ENCODE assay signal across 8 cellular contexts in genomic region chr2:241732513-241733186, GRCh38. TPM values are rescaled to one million over a fixed set of nuclear protein-coding genes. Genes with fewer than 3 reads are reported as not detected.
DNase-seq lines count a peak whose midpoint lies in the region; ATAC-seq and TF ChIP-seq lines count a peak whose summit lies in the region.
"Not testable (repeated sequence)": the region's sequence is repeated elsewhere in the genome, so short reads cannot be mapped to it uniquely, and the experiment has no call there.

No MANE protein-coding gene starts in this region.

- not testable (repeated sequence) for H3K36me3 ChIP-seq in KOPT-K1 (ENCODE audit: insufficient read depth, low read length); SU-DHL-6 (ENCODE audit: low read length)

- TF ChIP-seq CTCF in SU-DHL-6 (IDR thresholded peaks at IDR 0.05; ENCODE audit: insufficient read depth, low read length, poor library complexity, severe bottlenecking): not testable (repeated sequence)
- peak; percentile 22 to 83 (median 62) for TF ChIP-seq CTCF in dorsolateral prefrontal cortex (IDR thresholded peaks at IDR 0.05 in 54 of 56, conservative IDR thresholded peaks at IDR 0.05 in 2 of 56; ENCODE audit: low read depth in 1 of 56, partially characterized antibody in 56 of 56)
- peak; percentile 70 for TF ChIP-seq CTCF in progenitor cell of endocrine pancreas (IDR thresholded peaks at IDR 0.05; ENCODE audit: unreplicated experiment)

- not testable (repeated sequence) for H3K36me3 Mint-ChIP-seq in activated T-cell treated with anti-CD3 and anti-CD28 coated beads, Interleukin-2, amount 50 U/mL, for 72 hours (ENCODE audit: insufficient read depth in 2 of 2); progenitor cell of endocrine pancreas (ENCODE audit: insufficient read depth)

- not testable (repeated sequence) for H3K9me3 ChIP-seq in KOPT-K1 (ENCODE audit: insufficient read depth, low read length, poor library complexity, severe bottlenecking); SU-DHL-6 (ENCODE audit: insufficient read depth, low read length)

- intact Hi-C loops in dorsolateral prefrontal cortex (cut with DNase I): loop anchor here (2.0 to 10.0 kb wide), 5 partner anchors 30 to 878 kb away; partner anchors contain the start of genes DTYMK (in 2 of the 2), ATG4B (in 1 of the 2), ING5 (in 1 of the 2) and THAP4 (in 1 of the 2)

- not testable (repeated sequence) for H3K27me3 ChIP-seq in SU-DHL-6 (ENCODE audit: low read length); dorsolateral prefrontal cortex

- H3K79me2 ChIP-seq in SU-DHL-6 (ENCODE audit: insufficient read depth, low read length): not testable (repeated sequence)

- H3K4me2 ChIP-seq in SU-DHL-6 (ENCODE audit: low read depth, low read length, poor library complexity, severe bottlenecking): peak overlapping the region; percentile 18

- H2AFZ ChIP-seq in SU-DHL-6 (ENCODE audit: low read depth, low read length, severe bottlenecking): not testable (repeated sequence)

- H3K27me3 Mint-ChIP-seq in activated T-cell treated with anti-CD3 and anti-CD28 coated beads, Interleukin-2, amount 50 U/mL, for 72 hours (ENCODE audit: low read depth); progenitor cell of endocrine pancreas: not testable (repeated sequence)

- H3K4me3 Mint-ChIP-seq in activated T-cell treated with anti-CD3 and anti-CD28 coated beads, Interleukin-2, amount 50 U/mL, for 72 hours: peak overlapping the region in 1 of 2 donors; percentile 78
- not testable (repeated sequence) for H3K4me3 Mint-ChIP-seq in progenitor cell of endocrine pancreas (ENCODE audit: low read depth)

- peaks cover 52% of the 10 kb centered on the region for H3K4me1 Mint-ChIP-seq in activated T-cell treated with anti-CD3 and anti-CD28 coated beads, Interleukin-2, amount 50 U/mL, for 72 hours (ENCODE audit: low read depth)
- H3K4me1 Mint-ChIP-seq in progenitor cell of endocrine pancreas (ENCODE audit: low read depth): not testable (repeated sequence)

- H3K9me2 ChIP-seq in SU-DHL-6 (replicated peaks; ENCODE audit: insufficient read depth, low read length): not testable (repeated sequence)

- not testable (repeated sequence) for H3K27ac Mint-ChIP-seq in activated T-cell treated with anti-CD3 and anti-CD28 coated beads, Interleukin-2, amount 50 U/mL, for 72 hours
- peak overlapping the region; percentile 24 for H3K27ac Mint-ChIP-seq in progenitor cell of endocrine pancreas

- H4K20me1 ChIP-seq in SU-DHL-6 (ENCODE audit: low read depth, low read length): not testable (repeated sequence)

- not testable (repeated sequence) for H3F3A ChIP-seq in SU-DHL-6 (ENCODE audit: insufficient read depth)

- H3K9me3 Mint-ChIP-seq in activated T-cell treated with anti-CD3 and anti-CD28 coated beads, Interleukin-2, amount 50 U/mL, for 72 hours; progenitor cell of endocrine pancreas (ENCODE audit: low read depth): not testable (repeated sequence)

- DNase-seq in DMS53 (lab: John Stamatoyannopoulos, UW): peak; percentile 58
- peak; percentile 32 to 66 for DNase-seq in activated T-cell treated with anti-CD3 and anti-CD28 coated beads, Interleukin-2, amount 50 U/mL, for 72 hours
- DNase-seq in dorsolateral prefrontal cortex: peak in 9 of 10 donors; percentile 52 to 84 (median 68)
- DNase-seq in iris pigment epithelial cell (ENCODE audit: low read depth): peak; percentile 9
- peak; percentile 48 for DNase-seq in progenitor cell of endocrine pancreas (ENCODE audit: low spot score, unreplicated experiment)
- DNase-seq in substantia nigra (lab: John Stamatoyannopoulos, UW): peak in 31 of 49 donors; percentile 2 to 80 (median 45)

- H3K27ac ChIP-seq in KOPT-K1 (ENCODE audit: low read depth, low read length, poor library complexity, severe bottlenecking): peak overlapping the region; percentile 96
- not testable (repeated sequence) for H3K27ac ChIP-seq in SU-DHL-6 (ENCODE audit: low read depth, low read length); substantia nigra (ENCODE audit: low read depth, low read length, poor library complexity, severe bottlenecking)
- H3K27ac ChIP-seq in dorsolateral prefrontal cortex: peak overlapping the region in 2 of 59 donors; percentile 3 to 18

- H3K9ac ChIP-seq in SU-DHL-6 (ENCODE audit: low read length): not testable (repeated sequence)

- ATAC-seq in activated T-cell treated with anti-CD3 and anti-CD28 coated beads, Interleukin-2, amount 50 U/mL, for 72 hours (replicated peaks in 1 of 2): not testable (repeated sequence)

- H3K4me3 ChIP-seq in SU-DHL-6 (ENCODE audit: insufficient read depth, low read length, poor library complexity, severe bottlenecking): not testable (repeated sequence)
- H3K4me3 ChIP-seq in dorsolateral prefrontal cortex: peak overlapping the region in 28 of 59 donors; percentile 1 to 53 (median 39)

RNA-seq across cellular contexts. Expression of gene D2HGDH, which starts 1.8 kb away (rescaled TPM):
- 10 to 100 TPM; 24.0 to 25.8 TPM for total RNA-seq in activated T-cell treated with anti-CD3 and anti-CD28 coated beads, Interleukin-2, amount 50 U/mL, for 72 hours
- total RNA-seq in dorsolateral prefrontal cortex (10 to 100 TPM; 17.2 to 49.8 (median 28.8) TPM), progenitor cell of endocrine pancreas (28.8 and 34.8 TPM in 2 replicates)

RNA-seq across cellular contexts. Expression of gene ING5, which starts 30.8 kb away (rescaled TPM):
- total RNA-seq in activated T-cell treated with anti-CD3 and anti-CD28 coated beads, Interleukin-2, amount 50 U/mL, for 72 hours: 10 to 100 TPM; 39.9 to 42.6 TPM
- total RNA-seq in dorsolateral prefrontal cortex: 10 to 100 TPM; 41.5 to 97.4 (median 61.9) TPM
- 57.8 and 65.9 TPM in 2 replicates for total RNA-seq in progenitor cell of endocrine pancreas

RNA-seq across cellular contexts. Expression of gene GAL3ST2, which starts 44.0 kb away (rescaled TPM):
- total RNA-seq in activated T-cell treated with anti-CD3 and anti-CD28 coated beads, Interleukin-2, amount 50 U/mL, for 72 hours: under 1 TPM; 0.53 to 0.82 TPM
- total RNA-seq in dorsolateral prefrontal cortex (1 to 10 TPM in 91 of 120 experiments, under 1 TPM in 27, not detected in 2; 0.42 to 4.8 (median 1.5) TPM), progenitor cell of endocrine pancreas (0.51 and 0.84 TPM in 2 replicates)

RNA-seq across cellular contexts. Expression of gene DTYMK, which starts 46.0 kb away (rescaled TPM):
- total RNA-seq in activated T-cell treated with anti-CD3 and anti-CD28 coated beads, Interleukin-2, amount 50 U/mL, for 72 hours: 10 to 100 TPM; 64.6 to 97.5 TPM
- 10 to 100 TPM in 119 of 120 experiments, 1 to 10 TPM in 1; 9.9 to 26.6 (median 15.6) TPM for total RNA-seq in dorsolateral prefrontal cortex
- 51.4 and 54.4 TPM in 2 replicates for total RNA-seq in progenitor cell of endocrine pancreas

Comparison
In these comparisons a context has a peak if more than half of its experiments do, and no peak if none do; other contexts are left out.
1. DNase-seq: peak in every context shown above with its lines; median percentile 68 in dorsolateral prefrontal cortex; 58 in DMS53; 49 in activated T-cell treated with anti-CD3 and anti-CD28 coated beads, Interleukin-2, amount 50 U/mL, for 72 hours; 48 in progenitor cell of endocrine pancreas; 45 in substantia nigra; 9 in iris pigment epithelial cell.